ENCODE assay signal across 1 cellular context in the genomic region with DNA sequence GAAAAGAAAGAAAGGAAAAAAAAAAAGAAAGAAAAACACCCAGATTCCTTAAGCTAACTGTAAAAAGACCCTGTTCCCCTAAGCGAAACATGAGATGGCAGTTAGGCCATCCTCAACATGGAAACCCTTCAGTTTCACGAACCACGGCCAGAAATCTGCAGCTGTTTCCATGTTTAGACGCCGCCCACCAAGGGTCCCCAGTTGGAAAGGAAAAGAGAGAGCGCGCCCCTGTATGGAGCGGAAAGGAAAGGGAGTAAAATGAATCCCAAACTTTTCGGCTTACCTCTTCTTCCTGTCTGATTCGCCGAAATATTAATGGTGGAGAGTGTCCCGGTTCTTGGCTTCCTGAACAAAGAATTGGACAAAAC.
A peak's percentile ranks its signal among the peaks of the same experiment; 100 is the strongest.
TF ChIP-seq lines count a peak whose summit lies in the region.

No MANE protein-coding gene starts in this region.

TF ChIP-seq in HepG2, 621 proteins besides CTCF, POLR2A, EP300 and RAD21:
- TF ChIP-seq, protein P1, sequence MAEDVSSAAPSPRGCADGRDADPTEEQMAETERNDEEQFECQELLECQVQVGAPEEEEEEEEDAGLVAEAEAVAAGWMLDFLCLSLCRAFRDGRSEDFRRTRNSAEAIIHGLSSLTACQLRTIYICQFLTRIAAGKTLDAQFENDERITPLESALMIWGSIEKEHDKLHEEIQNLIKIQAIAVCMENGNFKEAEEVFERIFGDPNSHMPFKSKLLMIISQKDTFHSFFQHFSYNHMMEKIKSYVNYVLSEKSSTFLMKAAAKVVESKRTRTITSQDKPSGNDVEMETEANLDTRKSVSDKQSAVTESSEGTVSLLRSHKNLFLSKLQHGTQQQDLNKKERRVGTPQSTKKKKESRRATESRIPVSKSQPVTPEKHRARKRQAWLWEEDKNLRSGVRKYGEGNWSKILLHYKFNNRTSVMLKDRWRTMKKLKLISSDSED (CRISPR knock-in tag; IDR thresholded peaks at IDR 0.05) = no peak
- TF ChIP-seq TRIM24 (CRISPR knock-in tag; IDR thresholded peaks at IDR 0.05) = no peak
- TF ChIP-seq, protein P2, sequence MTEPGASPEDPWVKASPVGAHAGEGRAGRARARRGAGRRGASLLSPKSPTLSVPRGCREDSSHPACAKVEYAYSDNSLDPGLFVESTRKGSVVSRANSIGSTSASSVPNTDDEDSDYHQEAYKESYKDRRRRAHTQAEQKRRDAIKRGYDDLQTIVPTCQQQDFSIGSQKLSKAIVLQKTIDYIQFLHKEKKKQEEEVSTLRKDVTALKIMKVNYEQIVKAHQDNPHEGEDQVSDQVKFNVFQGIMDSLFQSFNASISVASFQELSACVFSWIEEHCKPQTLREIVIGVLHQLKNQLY (CRISPR knock-in tag; IDR thresholded peaks at IDR 0.05) = no peak
- TF ChIP-seq, protein P3, sequence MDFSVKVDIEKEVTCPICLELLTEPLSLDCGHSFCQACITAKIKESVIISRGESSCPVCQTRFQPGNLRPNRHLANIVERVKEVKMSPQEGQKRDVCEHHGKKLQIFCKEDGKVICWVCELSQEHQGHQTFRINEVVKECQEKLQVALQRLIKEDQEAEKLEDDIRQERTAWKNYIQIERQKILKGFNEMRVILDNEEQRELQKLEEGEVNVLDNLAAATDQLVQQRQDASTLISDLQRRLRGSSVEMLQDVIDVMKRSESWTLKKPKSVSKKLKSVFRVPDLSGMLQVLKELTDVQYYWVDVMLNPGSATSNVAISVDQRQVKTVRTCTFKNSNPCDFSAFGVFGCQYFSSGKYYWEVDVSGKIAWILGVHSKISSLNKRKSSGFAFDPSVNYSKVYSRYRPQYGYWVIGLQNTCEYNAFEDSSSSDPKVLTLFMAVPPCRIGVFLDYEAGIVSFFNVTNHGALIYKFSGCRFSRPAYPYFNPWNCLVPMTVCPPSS (IDR thresholded peaks at IDR 0.05) = no peak
- no peak for TF ChIP-seq ZBTB8A (CRISPR knock-in tag; IDR thresholded peaks at IDR 0.05; ENCODE audit: borderline replicate concordance, low read depth)
- TF ChIP-seq YEATS4 (CRISPR knock-in tag; IDR thresholded peaks at IDR 0.05; ENCODE audit: borderline replicate concordance) = 0 out of 2 replicates have a peak, but pooled peaks have one; percentile 4
- TF ChIP-seq ZNF546 (CRISPR knock-in tag; conservative IDR thresholded peaks at IDR 0.05) = no peak
